In genomic region chr14:81315344-81315743, GRCh38 we compare ENCODE assay signal across 17 cellular contexts.
DNase-seq lines count a peak whose midpoint lies in the region; ATAC-seq and TF ChIP-seq lines count a peak whose summit lies in the region.
"Had no signal": no experiment of that assay in that cellular context is flagged by ENCODE, and none has a peak within 500 bp of the region (broad histone marks: within the 10 kb centered on the region; RNA-seq: fewer than 3 reads in every experiment).

No MANE protein-coding gene starts in this region.

- H3K27ac ChIP-seq in layer of hippocampus (ENCODE audit: low read depth, low read length) (peak overlapping the region; percentile 39), stomach (no peak overlapping the region)
- H3K27ac ChIP-seq: A549, cardiac muscle cell had no signal

- H3K9me3 Mint-ChIP-seq in stimulated activated effector memory CD8-positive, alpha-beta T cell treated with anti-CD3 and anti-CD28 coated beads, Interleukin-12 subunit alpha, Interleukin-12 subunit beta, amount 100 ng/mL, for 72 hours: no peaks in the 10 kb centered on the region
- H3K9me3 Mint-ChIP-seq: activated naive CD4-positive, alpha-beta T cell treated with anti-CD3 and anti-CD28 coated beads for 36 hours; naive thymus-derived CD8-positive, alpha-beta T cell had no signal

- H3K36me3 ChIP-seq in stomach: no peaks in the 10 kb centered on the region
- H3K36me3 ChIP-seq: cardiac muscle cell had no signal

- TF ChIP-seq EP300 in stomach (IDR thresholded peaks at IDR 0.05): no peak

- no peak for TF ChIP-seq CTCF in stomach (IDR thresholded peaks at IDR 0.05)

- no peaks in the 10 kb centered on the region for H3K4me1 Mint-ChIP-seq in stimulated activated effector memory CD8-positive, alpha-beta T cell treated with anti-CD3 and anti-CD28 coated beads, Interleukin-12 subunit alpha, Interleukin-12 subunit beta, amount 100 ng/mL, for 72 hours
- H3K4me1 Mint-ChIP-seq: CD8-positive, alpha-beta memory T cell; naive thymus-derived CD8-positive, alpha-beta T cell had no signal

- H3K36me3 Mint-ChIP-seq in stimulated activated effector memory CD8-positive, alpha-beta T cell treated with anti-CD3 and anti-CD28 coated beads, Interleukin-12 subunit alpha, Interleukin-12 subunit beta, amount 100 ng/mL, for 72 hours: no peaks in the 10 kb centered on the region
- H3K36me3 Mint-ChIP-seq: CD8-positive, alpha-beta memory T cell; naive thymus-derived CD8-positive, alpha-beta T cell had no signal

- in situ Hi-C loops in T47D (cut with HindIII; ENCODE audit: low pct_unique_long_range_greater_than_20kb, low sequenced_read_pairs): no loop called here

- no peak overlapping the region for H3K27ac Mint-ChIP-seq in stimulated activated effector memory CD8-positive, alpha-beta T cell treated with anti-CD3 and anti-CD28 coated beads, Interleukin-12 subunit alpha, Interleukin-12 subunit beta, amount 100 ng/mL, for 72 hours
- H3K27ac Mint-ChIP-seq: activated naive CD4-positive, alpha-beta T cell treated with anti-CD3 and anti-CD28 coated beads for 36 hours; CD8-positive, alpha-beta memory T cell; naive thymus-derived CD8-positive, alpha-beta T cell had no signal

- no peaks in the 10 kb centered on the region for H3K27me3 ChIP-seq in layer of hippocampus (ENCODE audit: control insufficient read depth, insufficient read depth, low read length)
- H3K27me3 ChIP-seq in stomach: no peaks in the 10 kb centered on the region
- H3K27me3 ChIP-seq: cardiac muscle cell had no signal

- WGBS in stomach, 5 donors: 33 to 53% (median 45%) methylated on average over 5 of the region's 5 CpGs

- no peak for ATAC-seq in Right ventricle myocardium superior (ENCODE audit: poor library complexity)
- ATAC-seq in stimulated activated effector memory CD8-positive, alpha-beta T cell treated with anti-CD3 and anti-CD28 coated beads, Interleukin-12 subunit alpha, Interleukin-12 subunit beta, amount 100 ng/mL, for 72 hours: no peak
- ATAC-seq: A549; K562; left lobe of liver; naive thymus-derived CD8-positive, alpha-beta T cell had no signal

- H3K4me3 Mint-ChIP-seq in stimulated activated effector memory CD8-positive, alpha-beta T cell treated with anti-CD3 and anti-CD28 coated beads, Interleukin-12 subunit alpha, Interleukin-12 subunit beta, amount 100 ng/mL, for 72 hours: no peak overlapping the region
- H3K4me3 Mint-ChIP-seq: activated naive CD4-positive, alpha-beta T cell treated with anti-CD3 and anti-CD28 coated beads for 36 hours; CD8-positive, alpha-beta memory T cell; naive thymus-derived CD8-positive, alpha-beta T cell had no signal

- H3K9me3 ChIP-seq in stomach: no peaks in the 10 kb centered on the region
- H3K9me3 ChIP-seq: A549 had no signal

- DNase-seq in NCI-H345 (lab: John Stamatoyannopoulos, UW) (peak; percentile 46), NCI-H345 treated with DMSO at 0.1 percent for 48 hours (lab: John Stamatoyannopoulos, UW; ENCODE audit: unreplicated experiment) (no peak), T47D (ENCODE audit: low read depth in 1 of 2, low spot score in 1 of 2) (peak; percentile 26 to 46), Right ventricle myocardium superior (no peak), DMS79 treated with DMSO at 0.1 percent for 48 hours (lab: John Stamatoyannopoulos, UW) (no peak), stomach (no peak)
- DNase-seq in stimulated activated effector memory CD8-positive, alpha-beta T cell treated with anti-CD3 and anti-CD28 coated beads, Interleukin-12 subunit alpha, Interleukin-12 subunit beta, amount 100 ng/mL, for 72 hours (ENCODE audit: low spot score in 2 of 2): no peak
- DNase-seq: activated naive CD4-positive, alpha-beta T cell treated with anti-CD3 and anti-CD28 coated beads for 36 hours; CD8-positive, alpha-beta memory T cell; GOT3; naive thymus-derived CD8-positive, alpha-beta T cell; NCI-H1694 had no signal

- no peak for TF ChIP-seq POLR2A in stomach (IDR thresholded peaks at IDR 0.05)

- H3K4me1 ChIP-seq in stomach: peaks cover 0 to 16% (median 4%) of the 10 kb centered on the region in 4 donors
- H3K4me1 ChIP-seq: A549 had no signal

- intact Hi-C loops in Right ventricle myocardium superior (cut with DNase I) (no loop called here), stomach (cut with DNase I; ENCODE audit: low total_unique reads) (no loop called here)

- no peak overlapping the region for H3K4me3 ChIP-seq in stomach
- H3K4me3 ChIP-seq: A549, cardiac muscle cell, K562 had no signal

Comparison
In these comparisons a context has a peak if more than half of its experiments do, and no peak if none do; other contexts are left out.
1. DNase-seq: peak in NCI-H345 (single experiment) and T47D (2 of 2); none in NCI-H345 treated with DMSO at 0.1 percent for 48 hours (single experiment), Right ventricle myocardium superior (single experiment), DMS79 treated with DMSO at 0.1 percent for 48 hours (single experiment), stomach (single experiment) and stimulated activated effector memory CD8-positive, alpha-beta T cell treated with anti-CD3 and anti-CD28 coated beads, Interleukin-12 subunit alpha, Interleukin-12 subunit beta, amount 100 ng/mL, for 72 hours (0 of 2).